9 cellular contexts compared by ENCODE assay signal in the genomic region with DNA sequence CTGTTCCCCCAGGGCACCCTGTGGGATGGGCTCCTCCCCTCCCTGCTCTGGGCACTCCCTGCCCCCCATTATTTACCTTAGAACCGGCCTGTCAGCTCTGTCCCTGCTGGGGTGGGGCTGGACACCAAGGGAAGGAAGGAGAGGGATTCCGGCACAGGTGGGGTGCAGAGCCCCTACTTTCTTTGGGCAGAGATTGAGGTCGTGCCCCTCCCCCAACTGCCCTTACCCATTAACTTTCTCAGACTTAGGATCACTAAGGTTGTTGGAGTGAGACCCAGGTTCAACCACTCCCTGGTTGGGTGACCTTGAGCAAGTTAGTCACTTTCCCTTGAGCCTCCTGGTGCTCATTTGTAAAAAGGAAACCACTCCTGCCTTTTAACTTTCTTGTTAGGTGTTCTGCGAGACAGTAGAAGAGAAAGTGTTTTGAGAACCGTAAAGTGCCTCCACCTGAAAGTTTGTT. TPM values are rescaled to one million over a fixed set of nuclear protein-coding genes. Genes with fewer than 3 reads are reported as not detected.
DNase-seq lines count a peak whose midpoint lies in the region; ATAC-seq and TF ChIP-seq lines count a peak whose summit lies in the region.
"Had no signal": no experiment of that assay in that cellular context is flagged by ENCODE, and none has a peak within 500 bp of the region (broad histone marks: within the 10 kb centered on the region; RNA-seq: fewer than 3 reads in every experiment).

No MANE protein-coding gene starts in this region.

- no peaks in the 10 kb centered on the region for H3K9me3 ChIP-seq in Caco-2
- no peaks in the 10 kb centered on the region for H3K9me3 ChIP-seq in Panc1 (ENCODE audit: control insufficient read depth, insufficient read depth, low read depth, low read length)
- H3K9me3 ChIP-seq in neural progenitor cell (ENCODE audit: low read depth): no peaks in the 10 kb centered on the region

- H4K20me1 ChIP-seq in neural progenitor cell (ENCODE audit: low read depth): peaks cover 88% of the 10 kb centered on the region

- no peaks in the 10 kb centered on the region for H3K27me3 Mint-ChIP-seq in Caco-2 (ENCODE audit: insufficient read depth, unreplicated experiment)
- peaks cover 4% of the 10 kb centered on the region for H3K27me3 Mint-ChIP-seq in neural progenitor cell (ENCODE audit: insufficient read depth, low read depth)

- CTCF ChIA-PET in Caco-2 (lab: Charles Lee): interaction anchor here (1.4 kb wide), 1 partner anchor 47 kb away, joined by 5 read pairs; no protein-coding TSS in a partner anchor
- CTCF ChIA-PET in Panc1 (lab: Charles Lee): no interaction called here

- H3K4me2 ChIP-seq in neural progenitor cell: peak overlapping the region; percentile 50

- DNase-seq in Caco-2 (peak; percentile 83 to 89), Panc1 (ENCODE audit: low read depth, low spot score) (no peak), neural progenitor cell (ENCODE audit: low spot score) (no peak), dermis blood vessel endothelial cell (no peak), GM03348 (ENCODE audit: low spot score) (no peak), G401 (ENCODE audit: low spot score) (no peak)
- DNase-seq: effector CD8-positive, alpha-beta T cell had no signal

- TF ChIP-seq CTCF in Caco-2 (IDR thresholded peaks at IDR 0.05; ENCODE audit: insufficient read depth in 1 of 2, low read depth in 1 of 2, low read length in 1 of 2, severe bottlenecking in 1 of 2, unreplicated experiment in 1 of 2): no peak
- TF ChIP-seq CTCF in Panc1 (IDR thresholded peaks at IDR 0.05): no peak
- no peak for TF ChIP-seq CTCF in neural progenitor cell (IDR thresholded peaks at IDR 0.05)

- H3K27ac Mint-ChIP-seq in Caco-2 (ENCODE audit: unreplicated experiment): peak overlapping the region; percentile 93
- H3K27ac Mint-ChIP-seq in neural progenitor cell: peak overlapping the region; percentile 34

- no peaks in the 10 kb centered on the region for H3K36me3 ChIP-seq in Caco-2 (ENCODE audit: control insufficient read depth, insufficient read depth, low read length)
- no peaks in the 10 kb centered on the region for H3K36me3 ChIP-seq in Panc1 (ENCODE audit: control insufficient read depth, insufficient read depth, low read length)
- H3K36me3 ChIP-seq in neural progenitor cell: no peaks in the 10 kb centered on the region

- in situ Hi-C loops in Panc1 (cut with HindIII; ENCODE audit: low pct_unique_long_range_greater_than_20kb, low sequenced_read_pairs) (no loop called here), G401 (cut with HindIII; ENCODE audit: low sequenced_read_pairs) (no loop called here)

- H3K79me2 ChIP-seq in neural progenitor cell (ENCODE audit: low read depth): peaks cover 87% of the 10 kb centered on the region

- H3K4me3 ChIP-seq in Caco-2 (ENCODE audit: low read depth, low read length) (peak overlapping the region; percentile 14), Panc1 (ENCODE audit: low read depth in 2 of 2, low read length in 2 of 2) (peak overlapping the region; percentile 3 to 31; a peak in 3 of 4 replicates), neural progenitor cell (no peak overlapping the region)

- H3K9me3 Mint-ChIP-seq in Caco-2 (ENCODE audit: unreplicated experiment) (no peaks in the 10 kb centered on the region), neural progenitor cell (no peaks in the 10 kb centered on the region)

- intact Hi-C loops in Caco-2 (cut with micrococcal nuclease; ENCODE audit: unreplicated experiment) (no loop called here), Panc1 (cut with micrococcal nuclease; ENCODE audit: unreplicated experiment) (loop anchor here (5.0 kb wide), 1 partner anchor 47 kb away; no protein-coding TSS in a partner anchor)

- H2AFZ ChIP-seq in neural progenitor cell (replicated peaks): no peak overlapping the region

- H3K36me3 Mint-ChIP-seq in Caco-2 (ENCODE audit: insufficient read depth, unreplicated experiment) (peaks cover 53% of the 10 kb centered on the region), neural progenitor cell (peaks cover 8% of the 10 kb centered on the region)

- peak overlapping the region; percentile 99 for H3K27ac ChIP-seq in Panc1 (ENCODE audit: low read length)
- H3K27ac ChIP-seq in neural progenitor cell: no peak overlapping the region

- BruUV-seq in Caco-2 (replicated peaks; lab: Mats Ljungman, UMichigan) (TSS peak; percentile 89), Panc1 (replicated peaks; lab: Mats Ljungman, UMichigan) (no TSS peak)

- ATAC-seq in Panc1 (peak; percentile 17; the same call in 1 of the 2 replicates), esophagus mucosa (peak; percentile 78), GM21526 (IDR thresholded peaks at IDR 0.05; ENCODE audit: low FRiP score, unreplicated experiment) (no peak)

- H3K27me3 ChIP-seq in Caco-2 (replicated peaks; ENCODE audit: control insufficient read depth, insufficient read depth, low read length) (no peaks in the 10 kb centered on the region), Panc1 (ENCODE audit: control insufficient read depth, insufficient read depth, low read length) (no peaks in the 10 kb centered on the region), neural progenitor cell (no peaks in the 10 kb centered on the region)

- H3K4me1 Mint-ChIP-seq in Caco-2 (ENCODE audit: low read depth, unreplicated experiment): peaks cover 46% of the 10 kb centered on the region
- H3K4me1 Mint-ChIP-seq in neural progenitor cell: peaks cover 57% of the 10 kb centered on the region

- POLR2A ChIA-PET in Caco-2 (lab: Charles Lee): no interaction called here
- POLR2A ChIA-PET in Panc1 (lab: Charles Lee): interaction anchor here (1.2 kb wide), 1 partner anchor 58 kb away, joined by 3 read pairs; no protein-coding TSS in a partner anchor

- H3K4me3 Mint-ChIP-seq in Caco-2 (ENCODE audit: unreplicated experiment) (peak overlapping the region; percentile 62), neural progenitor cell (no peak overlapping the region)

- H3F3A ChIP-seq in neural progenitor cell (ENCODE audit: low read depth): peaks cover 39% of the 10 kb centered on the region

- no peak overlapping the region for H3K9ac ChIP-seq in neural progenitor cell

- H3K4me1 ChIP-seq in Caco-2 (peaks cover 62% of the 10 kb centered on the region), Panc1 (ENCODE audit: control insufficient read depth, insufficient read depth, low read length) (peaks cover 88% of the 10 kb centered on the region), neural progenitor cell (peaks cover 38% of the 10 kb centered on the region)

RNA-seq across cellular contexts. Expression of gene SYNC, which starts 57.0 kb away (rescaled TPM):
- 0.20 TPM in 1 of 2 replicates, not detected in the other for total RNA-seq in Caco-2 (2022)
- 1.3 TPM for total RNA-seq in Panc1 (2021; ENCODE audit: unreplicated experiment)
- 1.2 TPM for polyA plus RNA-seq in Panc1 (2012; ENCODE audit: insufficient read length)
- 5.0 TPM for total RNA-seq in esophagus mucosa
- total RNA-seq in neural progenitor cell (ENCODE audit: low replicate concordance): not detected in 2 replicates
- 16.4 and 21.4 TPM in 2 replicates for total RNA-seq in dermis blood vessel endothelial cell
- total RNA-seq in G401 (2014; rRNA removed; shearing (Covaris generic)): 6.5 and 7.9 TPM in 2 replicates

RNA-seq across cellular contexts. Expression of gene YARS1, which starts 57.6 kb away (rescaled TPM):
- 177 and 184 TPM in 2 replicates for total RNA-seq in Caco-2 (2022)
- 120 TPM for total RNA-seq in Panc1 (2021; ENCODE audit: unreplicated experiment)
- polyA plus RNA-seq in Panc1 (2012; ENCODE audit: insufficient read length): 184 TPM
- total RNA-seq in esophagus mucosa: 93.3 TPM
- total RNA-seq in neural progenitor cell (ENCODE audit: low replicate concordance): 38.2 and 61.5 TPM in 2 replicates
- 63.6 and 84.0 TPM in 2 replicates for total RNA-seq in dermis blood vessel endothelial cell
- total RNA-seq in G401 (2014; rRNA removed; shearing (Covaris generic)): 121 and 140 TPM in 2 replicates

RNA-seq across cellular contexts. Expression of gene S100PBP, which starts 57.9 kb away (rescaled TPM):
- total RNA-seq in Caco-2 (2022): 23.8 and 32.8 TPM in 2 replicates
- 55.4 TPM for total RNA-seq in Panc1 (2021; ENCODE audit: unreplicated experiment)
- polyA plus RNA-seq in Panc1 (2012; ENCODE audit: insufficient read length): 25.8 TPM
- total RNA-seq in esophagus mucosa: 16.5 TPM
- total RNA-seq in neural progenitor cell (ENCODE audit: low replicate concordance): 72.9 and 107 TPM in 2 replicates
- 33.7 and 50.0 TPM in 2 replicates for total RNA-seq in dermis blood vessel endothelial cell
- 27.6 and 48.3 TPM in 2 replicates for total RNA-seq in G401 (2014; rRNA removed; shearing (Covaris generic))

Comparison
In these comparisons a context has a peak if more than half of its experiments do, and no peak if none do; other contexts are left out.
1. DNase-seq: peak in Caco-2 (2 of 2); none in Panc1 (single experiment), neural progenitor cell (single experiment), dermis blood vessel endothelial cell (single experiment), GM03348 (single experiment) and G401 (single experiment).